ENCODE assay signal across 25 cellular contexts in the genomic region with DNA sequence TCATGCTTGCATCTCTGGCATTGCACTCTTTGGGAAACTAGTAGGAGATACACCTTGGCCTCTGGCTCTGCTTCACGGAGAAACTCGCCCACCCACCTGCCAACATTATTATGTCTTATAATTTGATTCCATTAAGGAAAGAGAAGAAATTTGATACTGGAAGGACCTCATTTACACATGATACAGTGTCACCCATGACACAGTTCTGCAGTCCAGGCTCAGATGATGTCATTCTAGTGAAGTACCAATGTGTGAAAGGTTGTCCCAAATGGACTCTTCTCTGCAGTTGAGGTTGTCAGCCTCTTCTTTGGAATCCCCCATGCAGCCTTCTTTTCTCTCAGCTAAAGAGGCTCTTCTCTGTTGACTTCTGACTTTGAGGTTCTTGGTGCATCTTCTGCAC.
"Had no signal": no experiment of that assay in that cellular context is flagged by ENCODE, and none has a peak within 500 bp of the region (broad histone marks: within the 10 kb centered on the region; RNA-seq: fewer than 3 reads in every experiment).

No MANE protein-coding gene starts in this region.

- H3K27ac ChIP-seq: colonic mucosa, epithelial cell of prostate, esophagus squamous epithelium, gastrocnemius medialis, heart right ventricle, left lung, lower lobe of right lung had no signal

- H3K36me3 ChIP-seq: colonic mucosa, esophagus squamous epithelium, gastrocnemius medialis, heart right ventricle, left lung, lower lobe of right lung had no signal

- H3K9me3 ChIP-seq: colonic mucosa, gastrocnemius medialis, lower lobe of right lung had no signal

- H3K27me3 ChIP-seq: colonic mucosa, esophagus squamous epithelium, gastrocnemius medialis, left lung had no signal

- ATAC-seq: effector memory CD8-positive, alpha-beta T cell; esophagus mucosa; gastrocnemius medialis; heart right ventricle; left cardiac atrium; left lung; left ventricle myocardium superior; lower lobe of right lung; mucosa of descending colon had no signal

- H3K4me3 ChIP-seq: colonic mucosa, esophagus squamous epithelium, gastrocnemius medialis, heart right ventricle, left lung, lower lobe of right lung, mucosa of descending colon had no signal

- H3K4me1 ChIP-seq: colonic mucosa, gastrocnemius medialis, heart right ventricle, left lung, lower lobe of right lung had no signal

- FAIRE-seq: endometrium, islet of Langerhans, keratinocyte had no signal

- DNase-seq: colonic mucosa; cortex of kidney; effector CD8-positive, alpha-beta T cell; effector memory CD8-positive, alpha-beta T cell; endodermal cell; erythroblast; esophagus squamous epithelium; foreskin fibroblast; foreskin melanocyte; gastrocnemius medialis; glutamatergic neuron; heart right ventricle; hippocampal formation; left cardiac atrium; left lung; left ventricle myocardium superior; lower lobe of right lung; mesenchymal stem cell; mucosa of descending colon; naive B cell had no signal
